In genomic region chr5:142326480-142326938, GRCh38 we compare ENCODE assay signal across 8 cellular contexts. TPM values are rescaled to one million over a fixed set of nuclear protein-coding genes. Genes with fewer than 3 reads are reported as not detected.
DNase-seq lines count a peak whose midpoint lies in the region; ATAC-seq and TF ChIP-seq lines count a peak whose summit lies in the region.

No MANE protein-coding gene starts in this region.

- CTCF ChIA-PET in BJ (lab: Yijun Ruan, JAX) (interaction anchor here (1.2 to 4.3 kb wide), 2 partner anchors 175 to 222 kb away, joined by 4 to 32 read pairs; no protein-coding TSS in a partner anchor), RWPE1 (lab: Yijun Ruan, JAX) (interaction anchor here (0.6 to 2.6 kb wide), 2 partner anchors 223 to 1607 kb away, joined by 3 to 9 read pairs; no protein-coding TSS in a partner anchor)

- H3K27ac Mint-ChIP-seq in neural progenitor cell: peak overlapping the region; percentile 84

- H3K36me3 ChIP-seq in BJ (ENCODE audit: control insufficient read depth, insufficient read depth, low read length) (no peaks in the 10 kb centered on the region), neural progenitor cell (no peaks in the 10 kb centered on the region)
- H3K36me3 ChIP-seq in effector memory CD4-positive, alpha-beta T cell (ENCODE audit: control insufficient read depth, insufficient read depth, low read length): no peaks in the 10 kb centered on the region

- H3K4me3 Mint-ChIP-seq in neural progenitor cell: peak overlapping the region; percentile 97

- H3K27ac ChIP-seq in RWPE1 (peak overlapping the region; percentile 91), epithelial cell of prostate (peak overlapping the region; percentile 98), neural progenitor cell (no peak overlapping the region)
- no peak overlapping the region for H3K27ac ChIP-seq in effector memory CD4-positive, alpha-beta T cell (ENCODE audit: insufficient read depth, low read length, poor library complexity, severe bottlenecking)

- H3K4me1 Mint-ChIP-seq in neural progenitor cell: peaks cover 43% of the 10 kb centered on the region

- H3K27me3 Mint-ChIP-seq in neural progenitor cell (ENCODE audit: insufficient read depth, low read depth): peaks cover 10% of the 10 kb centered on the region

- H3K4me1 ChIP-seq in neural progenitor cell: peaks cover 37% of the 10 kb centered on the region
- H3K4me1 ChIP-seq in effector memory CD4-positive, alpha-beta T cell (ENCODE audit: control insufficient read depth, insufficient read depth, low read length, poor library complexity, severe bottlenecking): peaks cover 24% of the 10 kb centered on the region

- TF ChIP-seq CTCF in BJ (IDR thresholded peaks at IDR 0.05; ENCODE audit: insufficient read depth, low read depth, low read length) (no peak), RWPE1 (conservative IDR thresholded peaks at IDR 0.05; ENCODE audit: low read depth) (no peak), neural progenitor cell (IDR thresholded peaks at IDR 0.05) (no peak)

- no peaks in the 10 kb centered on the region for H3K36me3 Mint-ChIP-seq in neural progenitor cell

- H3F3A ChIP-seq in neural progenitor cell (ENCODE audit: low read depth): peaks cover 41% of the 10 kb centered on the region

- POLR2A ChIA-PET in BJ (lab: Charles Lee): interaction anchor here (0.6 kb wide), 1 partner anchor 9 kb away, joined by 3 read pairs; no protein-coding TSS in a partner anchor
- POLR2A ChIA-PET in RWPE1 (lab: Yijun Ruan, JAX; ENCODE audit: low non-redundant PET): no interaction called here

- no peak overlapping the region for H3K9ac ChIP-seq in neural progenitor cell

- no peak for ATAC-seq in GM21619 (IDR thresholded peaks at IDR 0.05; ENCODE audit: unreplicated experiment)

- H3K79me2 ChIP-seq in neural progenitor cell (ENCODE audit: low read depth): peaks cover 7% of the 10 kb centered on the region

- H3K9me3 Mint-ChIP-seq in neural progenitor cell: no peaks in the 10 kb centered on the region

- peaks cover 55% of the 10 kb centered on the region for H4K20me1 ChIP-seq in neural progenitor cell (ENCODE audit: low read depth)

- peak overlapping the region; percentile 90 for H3K4me2 ChIP-seq in neural progenitor cell

- no peak overlapping the region for H2AFZ ChIP-seq in neural progenitor cell (replicated peaks)

- DNase-seq in BJ (ENCODE audit: low read depth) (no peak), RWPE1 (ENCODE audit: low spot score) (no peak), epithelial cell of prostate (ENCODE audit: low read depth, low spot score) (no peak), neural progenitor cell (ENCODE audit: low spot score) (no peak), NCI-H2107 (lab: John Stamatoyannopoulos, UW) (no peak), medulla oblongata (ENCODE audit: extremely low spot score) (no peak)
- no peak for DNase-seq in effector memory CD4-positive, alpha-beta T cell

- H3K27me3 ChIP-seq in BJ (ENCODE audit: control insufficient read depth, insufficient read depth, low read length) (no peaks in the 10 kb centered on the region), neural progenitor cell (peaks cover 70% of the 10 kb centered on the region)
- peaks cover 22% of the 10 kb centered on the region for H3K27me3 ChIP-seq in effector memory CD4-positive, alpha-beta T cell (replicated peaks; ENCODE audit: control insufficient read depth, insufficient read depth, low read length, poor library complexity, severe bottlenecking)

- H3K4me3 ChIP-seq in BJ (ENCODE audit: low read depth, low read length) (peak overlapping the region; percentile 93), neural progenitor cell (peak overlapping the region; percentile 45)
- no peak overlapping the region for H3K4me3 ChIP-seq in effector memory CD4-positive, alpha-beta T cell (ENCODE audit: insufficient read depth, low read depth, low read length, poor library complexity, severe bottlenecking)

- no peaks in the 10 kb centered on the region for H3K9me3 ChIP-seq in neural progenitor cell (ENCODE audit: low read depth)
- no peaks in the 10 kb centered on the region for H3K9me3 ChIP-seq in effector memory CD4-positive, alpha-beta T cell (ENCODE audit: control insufficient read depth, low read length)

RNA-seq across cellular contexts. Expression of gene SPRY4, which starts 1.7 kb away (rescaled TPM):
- 7.2 and 13.0 TPM in 2 replicates for polyA plus RNA-seq in BJ (2011; rRNA removed)
- 16.0 and 19.1 TPM in 2 replicates for polyA minus RNA-seq in BJ (2011; rRNA and poly(A)+ RNA removed)
- total RNA-seq in neural progenitor cell (ENCODE audit: low replicate concordance): 0.13 and 1.7 TPM in 2 replicates

Comparison
In these comparisons a context has a peak if more than half of its experiments do, and no peak if none do; other contexts are left out.
1. H3K27ac ChIP-seq: peak in RWPE1 (single experiment) and epithelial cell of prostate (single experiment); none in neural progenitor cell (single experiment) and effector memory CD4-positive, alpha-beta T cell (single experiment).